Comparison of ENCODE assay signal across 22 cellular contexts in the genomic region with DNA sequence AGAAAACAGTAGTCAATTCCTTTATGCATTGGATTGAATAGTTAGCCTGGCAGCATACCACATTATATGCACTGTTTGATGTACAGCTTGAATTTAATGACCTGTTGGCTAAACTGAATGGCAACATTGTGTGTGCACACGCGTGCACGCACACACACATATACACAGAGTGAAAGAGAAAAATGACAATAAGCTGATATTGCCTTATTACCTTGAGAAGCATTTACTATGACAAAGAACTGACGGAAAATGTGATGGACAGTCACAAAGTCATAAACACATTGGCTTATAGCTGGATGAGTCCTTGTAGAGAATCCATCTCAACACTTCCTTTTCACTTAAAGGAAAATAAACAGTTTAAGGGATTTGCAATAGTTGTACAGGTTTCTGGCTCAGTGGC. TPM values are rescaled to one million over a fixed set of nuclear protein-coding genes. Genes with fewer than 3 reads are reported as not detected.
DNase-seq lines count a peak whose midpoint lies in the region; FAIRE-seq and TF ChIP-seq lines count a peak whose summit lies in the region.
"Had no signal": no experiment of that assay in that cellular context is flagged by ENCODE, and none has a peak within 500 bp of the region (broad histone marks: within the 10 kb centered on the region; RNA-seq: fewer than 3 reads in every experiment).

No MANE protein-coding gene starts in this region.

- H3K27me3 ChIP-seq in neural cell (ENCODE audit: insufficient read depth, low read depth, low read length) (no peaks in the 10 kb centered on the region), H7 (ENCODE audit: control insufficient read depth, insufficient read depth, low read length) (no peaks in the 10 kb centered on the region)
- H3K27me3 ChIP-seq: BE2C, BLaER1 had no signal

- H3K4me1 Mint-ChIP-seq in glutamatergic neuron (ENCODE audit: low read depth, unreplicated experiment) = peaks cover 39% of the 10 kb centered on the region
- H3K4me1 Mint-ChIP-seq in activated T-cell treated with anti-CD3 and anti-CD28 coated beads, Interleukin-2, amount 50 U/mL, for 24 hours (ENCODE audit: low read depth) = no peaks in the 10 kb centered on the region
- H3K4me1 Mint-ChIP-seq: CD14-positive monocyte had no signal

- TF ChIP-seq EP300 in neural cell (conservative IDR thresholded peaks at IDR 0.05; ENCODE audit: poor library complexity, severe bottlenecking) = peak; percentile 87

- H4K20me1 ChIP-seq in neural cell (ENCODE audit: insufficient read depth) = peaks cover 4% of the 10 kb centered on the region
- H4K20me1 ChIP-seq: BLaER1 had no signal

- H3K9ac ChIP-seq in SK-N-MC (ENCODE audit: insufficient read length) = no peak overlapping the region
- no peak overlapping the region for H3K9ac ChIP-seq in neural cell (ENCODE audit: low read length)
- H3K9ac ChIP-seq: BLaER1 had no signal

- H3K9me3 Mint-ChIP-seq in glutamatergic neuron (ENCODE audit: unreplicated experiment) = peaks cover 4% of the 10 kb centered on the region
- peaks cover 2% of the 10 kb centered on the region for H3K9me3 Mint-ChIP-seq in activated T-cell treated with anti-CD3 and anti-CD28 coated beads, Interleukin-2, amount 50 U/mL, for 24 hours
- H3K9me3 Mint-ChIP-seq: CD14-positive monocyte; CD4-positive, CD25-positive, alpha-beta regulatory T cell; CD8-positive, alpha-beta memory T cell had no signal

- H3K4me3 ChIP-seq in SK-N-MC = no peak overlapping the region; the same call in 1 of the 2 replicates
- peak overlapping the region; percentile 18 for H3K4me3 ChIP-seq in neural cell (ENCODE audit: low read length)
- H3K4me3 ChIP-seq in H7 (ENCODE audit: insufficient read depth, low read depth, low read length) = no peak overlapping the region
- H3K4me3 ChIP-seq: A549, BLaER1 had no signal

- H3K4me2 ChIP-seq in neural cell (ENCODE audit: low read length) = no peak overlapping the region
- H3K4me2 ChIP-seq: A549, BLaER1 had no signal

- H3K9me2 ChIP-seq in neural cell (ENCODE audit: insufficient read depth, low read length) = no peaks in the 10 kb centered on the region

- H3K27ac ChIP-seq in SK-N-MC (peak overlapping the region; percentile 82; the same call in 1 of the 2 replicates), neural cell (ENCODE audit: low read length) (no peak overlapping the region)
- H3K27ac ChIP-seq: 22Rv1, A549, BLaER1 had no signal

- no peak for DNase-seq in D721Med (ENCODE audit: insufficient read length, low spot score)
- DNase-seq in SK-N-MC (ENCODE audit: low read depth, low spot score) = no peak
- DNase-seq in glutamatergic neuron = no peak
- no peak for DNase-seq in GM19240 (ENCODE audit: insufficient read length, low spot score)
- no peak for DNase-seq in H7
- no peak for DNase-seq in activated T-cell treated with anti-CD3 and anti-CD28 coated beads, Interleukin-2, amount 50 U/mL, for 24 hours
- DNase-seq: BE2C; C1 segment of cervical spinal cord; CD4-positive, alpha-beta memory T cell; CD4-positive, CD25-positive, alpha-beta regulatory T cell; CD8-positive, alpha-beta memory T cell; COR-L47; DMS79 treated with DMSO at 0.1 percent for 48 hours; GF-D8 had no signal

- TF ChIP-seq CTCF in D721Med (IDR thresholded peaks at IDR 0.05; ENCODE audit: insufficient read depth, missing control alignments) (no peak), glutamatergic neuron (IDR thresholded peaks at IDR 0.05; ENCODE audit: partially characterized antibody, unreplicated experiment) (no peak), neural cell (IDR thresholded peaks at IDR 0.05; ENCODE audit: poor library complexity, severe bottlenecking) (no peak)

- no peaks in the 10 kb centered on the region for H3K9me3 ChIP-seq in SK-N-MC (ENCODE audit: low read depth, low read length)
- H3K9me3 ChIP-seq in neural cell (ENCODE audit: low read length) = no peaks in the 10 kb centered on the region
- H3K9me3 ChIP-seq: A549, BE2C, BLaER1 had no signal

- H3K36me3 ChIP-seq in SK-N-MC (ENCODE audit: insufficient read depth, low read length) (0 out of 2 replicates have a peak, but pooled peaks cover 5% of the 10 kb centered on the region), neural cell (ENCODE audit: insufficient read depth, low read length) (no peaks in the 10 kb centered on the region), H7 (replicated peaks; ENCODE audit: control insufficient read depth, insufficient read depth, low read length) (no peaks in the 10 kb centered on the region)
- H3K36me3 ChIP-seq: BE2C, BLaER1 had no signal

- H2AFZ ChIP-seq in neural cell (ENCODE audit: low read depth, low read length) = no peak overlapping the region

- no peak for TF ChIP-seq RAD21 in neural cell (conservative IDR thresholded peaks at IDR 0.05)

- H3K36me3 Mint-ChIP-seq in glutamatergic neuron (ENCODE audit: unreplicated experiment) = no peaks in the 10 kb centered on the region
- H3K36me3 Mint-ChIP-seq in activated T-cell treated with anti-CD3 and anti-CD28 coated beads, Interleukin-2, amount 50 U/mL, for 24 hours (ENCODE audit: low read depth) = no peaks in the 10 kb centered on the region
- H3K36me3 Mint-ChIP-seq: CD14-positive monocyte; CD4-positive, alpha-beta memory T cell; CD4-positive, CD25-positive, alpha-beta regulatory T cell had no signal

- peak; percentile 66 for FAIRE-seq in D721Med (lab: Jason Lieb, UNC)
- FAIRE-seq: A549, G401.6, GM12891, GM19239 had no signal

- no peak overlapping the region for H3K4me3 Mint-ChIP-seq in glutamatergic neuron (ENCODE audit: unreplicated experiment)
- H3K4me3 Mint-ChIP-seq in activated T-cell treated with anti-CD3 and anti-CD28 coated beads, Interleukin-2, amount 50 U/mL, for 24 hours = no peak overlapping the region
- H3K4me3 Mint-ChIP-seq: CD14-positive monocyte; CD4-positive, alpha-beta memory T cell; CD4-positive, CD25-positive, alpha-beta regulatory T cell; CD8-positive, alpha-beta memory T cell had no signal

- peak overlapping the region; percentile 12 for H3K27ac Mint-ChIP-seq in glutamatergic neuron (ENCODE audit: unreplicated experiment)
- no peak overlapping the region for H3K27ac Mint-ChIP-seq in activated T-cell treated with anti-CD3 and anti-CD28 coated beads, Interleukin-2, amount 50 U/mL, for 24 hours
- H3K27ac Mint-ChIP-seq: CD4-positive, alpha-beta memory T cell; CD4-positive, CD25-positive, alpha-beta regulatory T cell; CD8-positive, alpha-beta memory T cell had no signal

- peaks cover 75% of the 10 kb centered on the region for H3K79me2 ChIP-seq in neural cell (replicated peaks; ENCODE audit: insufficient read depth, low read length)

- peaks cover 3% of the 10 kb centered on the region for H3F3A ChIP-seq in neural cell (ENCODE audit: insufficient read depth, low read length, poor library complexity, severe bottlenecking)

- H3K27me3 Mint-ChIP-seq in glutamatergic neuron (ENCODE audit: unreplicated experiment) = peaks cover 2% of the 10 kb centered on the region
- no peaks in the 10 kb centered on the region for H3K27me3 Mint-ChIP-seq in activated T-cell treated with anti-CD3 and anti-CD28 coated beads, Interleukin-2, amount 50 U/mL, for 24 hours
- H3K27me3 Mint-ChIP-seq: CD4-positive, alpha-beta memory T cell; CD4-positive, CD25-positive, alpha-beta regulatory T cell; CD8-positive, alpha-beta memory T cell had no signal

TF ChIP-seq in neural cell, 6 proteins besides CTCF, POLR2A, EP300 and RAD21:
- TF ChIP-seq POLR2AphosphoS5 (IDR thresholded peaks at IDR 0.05) = peak; percentile 93
- TF ChIP-seq, protein P1, sequence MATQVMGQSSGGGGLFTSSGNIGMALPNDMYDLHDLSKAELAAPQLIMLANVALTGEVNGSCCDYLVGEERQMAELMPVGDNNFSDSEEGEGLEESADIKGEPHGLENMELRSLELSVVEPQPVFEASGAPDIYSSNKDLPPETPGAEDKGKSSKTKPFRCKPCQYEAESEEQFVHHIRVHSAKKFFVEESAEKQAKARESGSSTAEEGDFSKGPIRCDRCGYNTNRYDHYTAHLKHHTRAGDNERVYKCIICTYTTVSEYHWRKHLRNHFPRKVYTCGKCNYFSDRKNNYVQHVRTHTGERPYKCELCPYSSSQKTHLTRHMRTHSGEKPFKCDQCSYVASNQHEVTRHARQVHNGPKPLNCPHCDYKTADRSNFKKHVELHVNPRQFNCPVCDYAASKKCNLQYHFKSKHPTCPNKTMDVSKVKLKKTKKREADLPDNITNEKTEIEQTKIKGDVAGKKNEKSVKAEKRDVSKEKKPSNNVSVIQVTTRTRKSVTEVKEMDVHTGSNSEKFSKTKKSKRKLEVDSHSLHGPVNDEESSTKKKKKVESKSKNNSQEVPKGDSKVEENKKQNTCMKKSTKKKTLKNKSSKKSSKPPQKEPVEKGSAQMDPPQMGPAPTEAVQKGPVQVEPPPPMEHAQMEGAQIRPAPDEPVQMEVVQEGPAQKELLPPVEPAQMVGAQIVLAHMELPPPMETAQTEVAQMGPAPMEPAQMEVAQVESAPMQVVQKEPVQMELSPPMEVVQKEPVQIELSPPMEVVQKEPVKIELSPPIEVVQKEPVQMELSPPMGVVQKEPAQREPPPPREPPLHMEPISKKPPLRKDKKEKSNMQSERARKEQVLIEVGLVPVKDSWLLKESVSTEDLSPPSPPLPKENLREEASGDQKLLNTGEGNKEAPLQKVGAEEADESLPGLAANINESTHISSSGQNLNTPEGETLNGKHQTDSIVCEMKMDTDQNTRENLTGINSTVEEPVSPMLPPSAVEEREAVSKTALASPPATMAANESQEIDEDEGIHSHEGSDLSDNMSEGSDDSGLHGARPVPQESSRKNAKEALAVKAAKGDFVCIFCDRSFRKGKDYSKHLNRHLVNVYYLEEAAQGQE (IDR thresholded peaks at IDR 0.05; ENCODE audit: borderline replicate concordance) = no peak
TF ChIP-seq in neural cell: peak in this region for 1.

RNA-seq across cellular contexts. Expression of a gene that starts 15.5 kb away (rescaled TPM):
- total RNA-seq in glutamatergic neuron (ENCODE audit: unreplicated experiment) = 88.2 TPM
- 44.0 and 46.3 TPM in 2 replicates for polyA plus RNA-seq in neural cell
- 117 and 171 TPM in 2 replicates for polyA minus RNA-seq in neural cell
- 0.94 and 1.7 TPM in 2 replicates for total RNA-seq in H7 (2014; rRNA removed; shearing (Covaris generic))

Comparison
In these comparisons a context has a peak if more than half of its experiments do, and no peak if none do; other contexts are left out.
1. RNA of a gene that starts 15.5 kb away (total RNA-seq): 88.2 TPM in glutamatergic neuron (single experiment); 0.94 to 1.7 TPM in H7; every median in the first group is over 10 times any median in the second.